In genomic region chr6:134090591-134090990, GRCh38 we compare ENCODE assay signal across 28 cellular contexts. TPM values are rescaled to one million over a fixed set of nuclear protein-coding genes. Genes with fewer than 3 reads are reported as not detected.
"Had no signal": no experiment of that assay in that cellular context is flagged by ENCODE, and none has a peak within 500 bp of the region (broad histone marks: within the 10 kb centered on the region; RNA-seq: fewer than 3 reads in every experiment).

No MANE protein-coding gene starts in this region.

- H3K36me3 ChIP-seq: neutrophil, pancreas, prostate gland, spleen, suprapubic skin, tibial artery, transverse colon, upper lobe of right lung, uterus had no signal

- H3K9me3 ChIP-seq: neutrophil, pancreas, prostate gland, spleen, suprapubic skin, testis, tibial artery, transverse colon, upper lobe of right lung, uterus had no signal

- DNase-seq: naive thymus-derived CD8-positive, alpha-beta T cell; nephron progenitor cell; nucleus accumbens; pancreas; right cardiac atrium; spleen; stimulated activated CD4-positive, alpha-beta T cell treated with anti-CD3 and anti-CD28 coated beads, Interleukin-12 subunit alpha, Interleukin-12 subunit beta, amount 100 ng/mL, for 4 hours; stimulated activated CD4-positive, alpha-beta T cell treated with anti-CD3 and anti-CD28 coated beads, Interleukin-1b, Interleukin-23, amount 100 ng/mL, for 48 hours; stimulated activated CD4-positive, alpha-beta T cell treated with anti-CD3 and anti-CD28 coated beads, Interleukin-4, amount 100 ng/mL, for 1 hour; stimulated activated CD4-positive, alpha-beta T cell treated with anti-CD3 and anti-CD28 coated beads, Interleukin-4, amount 100 ng/mL, for 4 hours; stimulated activated CD8-positive, alpha-beta memory T cell treated with anti-CD3 and anti-CD28 coated beads, Interleukin-4, amount 100 ng/mL, for 48 hours; stimulated activated naive CD4-positive, alpha-beta T cell; stimulated activated naive CD8-positive, alpha-beta T cell treated with anti-CD3 and anti-CD28 coated beads, Interleukin-15, amount 100 ng/mL, for 72 hours; stimulated activated naive CD8-positive, alpha-beta T cell treated with anti-CD3 and anti-CD28 coated beads, Interleukin-15, Interleukin-2, amounts not matched to agents 100 U/mL and 50 U/mL, for 24 hours; substantia nigra; testis; tibial artery; transverse colon; upper lobe of right lung; uterus had no signal

- H3K27ac ChIP-seq: neutrophil, pancreas, prostate gland, skin epidermis, spleen, suprapubic skin, testis, tibial artery, transverse colon, upper lobe of right lung, uterus had no signal

- H3K4me3 ChIP-seq: pancreas, prostate gland, skin epidermis, smooth muscle cell, spleen, suprapubic skin, testis, tibial artery, transverse colon, upper lobe of right lung, uterus had no signal

- H3K27me3 ChIP-seq: pancreas, spleen, suprapubic skin, testis, tibial artery, transverse colon, upper lobe of right lung, uterus had no signal

- ATAC-seq: naive thymus-derived CD8-positive, alpha-beta T cell; natural killer cell treated with Interleukin-12 subunit alpha and Interleukin-12 subunit beta and Interleukin-15 and Interleukin-18, amount 100 ng/mL, for 72 hours; pancreas; right cardiac atrium; sciatic nerve; stimulated activated memory B cell treated with anti-CD40 and anti-IgM and Interleukin-4, amounts not matched to agents 10 μg/mL and 1 μg/mL and 100 μg/mL, for 72 hours; stimulated activated naive CD8-positive, alpha-beta T cell treated with anti-CD3 and anti-CD28 coated beads, Interleukin-15, amount 100 ng/mL, for 72 hours; stimulated activated naive CD8-positive, alpha-beta T cell treated with anti-CD3 and anti-CD28 coated beads, Interleukin-15, Interleukin-2, amounts not matched to agents 100 U/mL and 50 U/mL, for 24 hours; upper lobe of right lung had no signal

- FAIRE-seq: pancreas had no signal

- H3K4me2 ChIP-seq: smooth muscle cell had no signal

- H3K4me1 ChIP-seq: pancreas, prostate gland, spleen, suprapubic skin, testis, tibial artery, transverse colon, upper lobe of right lung, uterus had no signal

RNA-seq across cellular contexts. Expression of gene SLC2A12, which starts 38.2 kb away (rescaled TPM):
- total RNA-seq: naive thymus-derived CD8-positive, alpha-beta T cell; natural killer cell treated with Interleukin-12 subunit alpha and Interleukin-12 subunit beta and Interleukin-15 and Interleukin-18, amount 100 ng/mL, for 72 hours had no signal
- polyA plus RNA-seq: naive thymus-derived CD8-positive, alpha-beta T cell had no signal
